Comparison of ENCODE assay signal across 1 cellular context in genomic region chr19:11381535-11382369, GRCh38.
TF ChIP-seq lines count a peak whose summit lies in the region.

No MANE protein-coding gene starts in this region.

TF ChIP-seq in HEK293, 187 proteins besides CTCF, POLR2A, EP300 and RAD21 (continued from another document):
- TF ChIP-seq ZNF280D (tag by site-specific recombination; IDR thresholded peaks at IDR 0.05) = no peak; the same call in 1 of the 2 replicates
- TF ChIP-seq ZNF133 (tag by site-specific recombination; IDR thresholded peaks at IDR 0.05) = no peak
- TF ChIP-seq ZNF701 (tag by site-specific recombination; IDR thresholded peaks at IDR 0.05) = no peak
- peak; percentile 84 for TF ChIP-seq PATZ1 (tag by site-specific recombination; IDR thresholded peaks at IDR 0.05)
- TF ChIP-seq ZNF148 (tag by site-specific recombination; IDR thresholded peaks at IDR 0.05; ENCODE audit: borderline replicate concordance) = no peak
- TF ChIP-seq ZNF214 (tag by site-specific recombination; IDR thresholded peaks at IDR 0.05; ENCODE audit: borderline replicate concordance) = no peak
- peak; percentile 97 for TF ChIP-seq IKZF3 (tag by site-specific recombination; IDR thresholded peaks at IDR 0.05)
- no peak for TF ChIP-seq ZBTB1 (tag by site-specific recombination; IDR thresholded peaks at IDR 0.05)
- TF ChIP-seq ZSCAN5A (tag by site-specific recombination; IDR thresholded peaks at IDR 0.05) = peak; percentile 69
- no peak for TF ChIP-seq ZNF311 (tag by site-specific recombination; IDR thresholded peaks at IDR 0.05; ENCODE audit: borderline replicate concordance)
- peak; percentile 72 for TF ChIP-seq ZXDB (tag by site-specific recombination; IDR thresholded peaks at IDR 0.05)
- TF ChIP-seq ZNF138 (tag by site-specific recombination; IDR thresholded peaks at IDR 0.05; ENCODE audit: borderline replicate concordance) = no peak
- peak; percentile 95 for TF ChIP-seq PRDM10 (tag by site-specific recombination; IDR thresholded peaks at IDR 0.05)
- TF ChIP-seq ZBTB48 (tag by site-specific recombination; IDR thresholded peaks at IDR 0.05) = peak; percentile 90
- TF ChIP-seq ZBTB49 (tag by site-specific recombination; IDR thresholded peaks at IDR 0.05; ENCODE audit: low read depth) = no peak
- TF ChIP-seq ZNF362 (tag by site-specific recombination; IDR thresholded peaks at IDR 0.05) = peak; percentile 54; the same call in 1 of the 2 replicates
- no peak for TF ChIP-seq ZNF747 (tag by site-specific recombination; IDR thresholded peaks at IDR 0.05)
- TF ChIP-seq ZNF16 (tag by site-specific recombination; IDR thresholded peaks at IDR 0.05; ENCODE audit: low read depth) = peak; percentile 84
- no peak for TF ChIP-seq GLI4 (tag by site-specific recombination; IDR thresholded peaks at IDR 0.05)
- peak; percentile 84; the same call in 1 of the 2 replicates for TF ChIP-seq SP2 (tag by site-specific recombination; IDR thresholded peaks at IDR 0.05)
- TF ChIP-seq SALL2 (tag by site-specific recombination; IDR thresholded peaks at IDR 0.05; ENCODE audit: borderline replicate concordance) = no peak
- TF ChIP-seq ZBTB20 (tag by site-specific recombination; IDR thresholded peaks at IDR 0.05) = peak; percentile 27; the same call in 1 of the 2 replicates
- TF ChIP-seq ZNF157 (tag by site-specific recombination; IDR thresholded peaks at IDR 0.05) = no peak
- peak; percentile 81; the same call in 1 of the 2 replicates for TF ChIP-seq ZNF391 (tag by site-specific recombination; IDR thresholded peaks at IDR 0.05; ENCODE audit: borderline replicate concordance, low read depth)
- TF ChIP-seq ZNF10 (tag by site-specific recombination; IDR thresholded peaks at IDR 0.05) = no peak; the same call in 1 of the 2 replicates
- 0 out of 2 replicates have a peak, but pooled peaks have one; percentile 30 for TF ChIP-seq ZNF341 (tag by site-specific recombination; IDR thresholded peaks at IDR 0.05; ENCODE audit: low read depth)
- TF ChIP-seq AEBP2 (tag by site-specific recombination; IDR thresholded peaks at IDR 0.05; ENCODE audit: borderline replicate concordance) = no peak
- no peak for TF ChIP-seq YY1 (tag by site-specific recombination; IDR thresholded peaks at IDR 0.05)
- no peak for TF ChIP-seq ZNF596 (tag by site-specific recombination; IDR thresholded peaks at IDR 0.05)
- TF ChIP-seq ZSCAN4 (tag by site-specific recombination; IDR thresholded peaks at IDR 0.05) = 0 out of 2 replicates have a peak, but pooled peaks have one; percentile 7
- peak; percentile 65; the same call in 1 of the 2 replicates for TF ChIP-seq ZNF76 (tag by site-specific recombination; IDR thresholded peaks at IDR 0.05; ENCODE audit: borderline replicate concordance, low read depth)
- no peak for TF ChIP-seq ZNF571 (tag by site-specific recombination; IDR thresholded peaks at IDR 0.05)
